ENCODE assay signal across 8 cellular contexts in genomic region chr3:101813817-101814440, GRCh38. TPM values are rescaled to one million over a fixed set of nuclear protein-coding genes. Genes with fewer than 3 reads are reported as not detected.
DNase-seq lines count a peak whose midpoint lies in the region; ATAC-seq and TF ChIP-seq lines count a peak whose summit lies in the region.

No MANE protein-coding gene starts in this region.

- intact Hi-C loops in natural killer cell (cut with micrococcal nuclease): loop anchor here (2.0 to 5.0 kb wide), 2 partner anchors 15 to 38 kb away; no protein-coding TSS in a partner anchor

- H3K27me3 ChIP-seq in DND-41 (ENCODE audit: insufficient read depth, low read length, poor library complexity) (no peaks in the 10 kb centered on the region), Loucy (ENCODE audit: insufficient read depth, low read length, poor library complexity, severe bottlenecking) (no peaks in the 10 kb centered on the region)

- H3F3A ChIP-seq in Loucy (ENCODE audit: low read depth): no peaks in the 10 kb centered on the region

- H3K9me3 Mint-ChIP-seq in natural killer cell: no peaks in the 10 kb centered on the region

- no peak overlapping the region for H3K27ac ChIP-seq in DND-41 (ENCODE audit: low read length)
- no peak overlapping the region for H3K27ac ChIP-seq in coronary artery

- H3K9ac ChIP-seq in DND-41 (ENCODE audit: low read depth, low read length) (no peak overlapping the region), Loucy (ENCODE audit: low read depth, low read length, poor library complexity, severe bottlenecking) (peak overlapping the region; percentile 23)

- peak; percentile 65 for TF ChIP-seq CTCF in DND-41 (IDR thresholded peaks at IDR 0.05; ENCODE audit: borderline replicate concordance, extremely low read depth, low read length, poor library complexity, severe bottlenecking)
- peak; percentile 81 for TF ChIP-seq CTCF in Loucy (conservative IDR thresholded peaks at IDR 0.05; ENCODE audit: low read length)
- peak; percentile 26 for TF ChIP-seq CTCF in coronary artery (IDR thresholded peaks at IDR 0.05)
- TF ChIP-seq CTCF in natural killer cell (IDR thresholded peaks at IDR 0.05): peak; percentile 68

- H2AFZ ChIP-seq in DND-41 (ENCODE audit: low read depth, low read length) (no peak overlapping the region), Loucy (ENCODE audit: low read length) (no peak overlapping the region)

- H3K4me1 ChIP-seq in DND-41 (ENCODE audit: insufficient read depth, low read length) (peaks cover 21% of the 10 kb centered on the region), Loucy (ENCODE audit: insufficient read depth, low read length, poor library complexity, severe bottlenecking) (peaks cover 26% of the 10 kb centered on the region)

- H3K4me1 Mint-ChIP-seq in natural killer cell: peaks cover 11 to 14% of the 10 kb centered on the region in 2 donors
- peaks cover 17% of the 10 kb centered on the region for H3K4me1 Mint-ChIP-seq in T-helper 17 cell

- H3K79me2 ChIP-seq in DND-41 (ENCODE audit: insufficient read depth, low read length) (no peaks in the 10 kb centered on the region), Loucy (ENCODE audit: insufficient read depth, low read length) (no peaks in the 10 kb centered on the region; the same call in 1 of the 2 replicates)

- H3K36me3 ChIP-seq in DND-41 (ENCODE audit: insufficient read depth, low read length) (peaks cover 16% of the 10 kb centered on the region; the same call in 1 of the 2 replicates), Loucy (ENCODE audit: insufficient read depth, low read length) (peaks cover 10% of the 10 kb centered on the region; the same call in 1 of the 2 replicates)

- H3K4me2 ChIP-seq in DND-41 (ENCODE audit: insufficient read depth, low read length) (no peak overlapping the region), Loucy (ENCODE audit: low read depth, low read length, poor library complexity, severe bottlenecking) (no peak overlapping the region)

- DNase-seq in DND-41 (no peak), coronary artery (ENCODE audit: low spot score) (no peak), natural killer cell (no peak), cerebellar nuclear complex (lab: John Stamatoyannopoulos, UW) (no peak), ecto neural progenitor cell (ENCODE audit: low spot score) (no peak), T-helper 17 cell (no peak)

- H3K4me3 ChIP-seq in DND-41 (ENCODE audit: low read depth in 1 of 2, low read length in 2 of 2) (no peak overlapping the region), Loucy (ENCODE audit: low read length, poor library complexity, severe bottlenecking) (no peak overlapping the region), coronary artery (no peak overlapping the region)

- H3K9me3 ChIP-seq in DND-41 (ENCODE audit: insufficient read depth, low read length, severe bottlenecking) (no peaks in the 10 kb centered on the region), Loucy (ENCODE audit: insufficient read depth, low read depth, low read length) (no peaks in the 10 kb centered on the region), T-helper 17 cell (ENCODE audit: control insufficient read depth, low read length, poor library complexity, severe bottlenecking) (no peaks in the 10 kb centered on the region)

- H4K20me1 ChIP-seq in DND-41 (ENCODE audit: insufficient read depth, low read length) (0 out of 2 replicates have a peak, but pooled peaks cover under 1% of the 10 kb centered on the region), Loucy (ENCODE audit: insufficient read depth, low read length, poor library complexity, severe bottlenecking) (no peaks in the 10 kb centered on the region)

- no peak for ATAC-seq in DND-41 (ENCODE audit: insufficient read depth, low read depth)
- peak in 2 of 3 donors; percentile 25 to 33 for ATAC-seq in natural killer cell
- no peak for ATAC-seq in HG02840 (IDR thresholded peaks at IDR 0.05; ENCODE audit: low FRiP score, unreplicated experiment)
- no peak for ATAC-seq in T-helper 17 cell

- H3K9me2 ChIP-seq in Loucy (replicated peaks; ENCODE audit: low read depth, low read length): no peaks in the 10 kb centered on the region

- no peaks in the 10 kb centered on the region for H3K27me3 Mint-ChIP-seq in natural killer cell (ENCODE audit: low read depth in 2 of 2)
- H3K27me3 Mint-ChIP-seq in T-helper 17 cell: no peaks in the 10 kb centered on the region

- no peak overlapping the region for H3K4me3 Mint-ChIP-seq in natural killer cell
- H3K4me3 Mint-ChIP-seq in T-helper 17 cell: no peak overlapping the region

- H3K36me3 Mint-ChIP-seq in natural killer cell (no peaks in the 10 kb centered on the region), T-helper 17 cell (ENCODE audit: low read depth) (no peaks in the 10 kb centered on the region)

- H3K27ac Mint-ChIP-seq in natural killer cell (peak overlapping the region in 1 of 2 donors; percentile 76), T-helper 17 cell (no peak overlapping the region)

RNA-seq across cellular contexts. Expression of gene NXPE3, which starts 34.9 kb away (rescaled TPM):
- total RNA-seq in natural killer cell: 10 to 100 TPM; 17.0 to 27.1 (median 21.1) TPM
- total RNA-seq in T-helper 17 cell: 10 to 100 TPM; 30.6 to 31.7 TPM

RNA-seq across cellular contexts. Expression of gene NFKBIZ, which starts 35.4 kb away (rescaled TPM):
- total RNA-seq in natural killer cell (100 to 1,000 TPM; 510 to 811 (median 774) TPM), T-helper 17 cell (100 to 1,000 TPM; 682 to 814 TPM)

Comparison
In these comparisons a context has a peak if more than half of its experiments do, and no peak if none do; other contexts are left out.
1. ATAC-seq: peak in natural killer cell (2 of 3); none in DND-41 (single experiment), HG02840 (single experiment) and T-helper 17 cell (single experiment).
2. CTCF ChIP-seq: peak in every context shown above with its lines; median percentile 81 in Loucy; 68 in natural killer cell; 65 in DND-41; 26 in coronary artery.